ENCODE assay signal across 8 cellular contexts in genomic region chr12:123923927-123924326, GRCh38.
"Had no signal": no experiment of that assay in that cellular context is flagged by ENCODE, and none has a peak within 500 bp of the region (broad histone marks: within the 10 kb centered on the region; RNA-seq: fewer than 3 reads in every experiment).

No MANE protein-coding gene starts in this region.

- H3K4me2 ChIP-seq: GM23338 had no signal

- H3K4me3 ChIP-seq: GM23338 had no signal

- DNase-seq: H9, HCEC 1CT, KBM-7 had no signal

- ATAC-seq: GM23338, HepG2 had no signal

- H3K27ac ChIP-seq: HL-60 had no signal

- H2AFZ ChIP-seq: GM23338 had no signal

- FAIRE-seq: H1, H54, HepG2 had no signal
